20 cellular contexts compared by ENCODE assay signal in the genomic region with DNA sequence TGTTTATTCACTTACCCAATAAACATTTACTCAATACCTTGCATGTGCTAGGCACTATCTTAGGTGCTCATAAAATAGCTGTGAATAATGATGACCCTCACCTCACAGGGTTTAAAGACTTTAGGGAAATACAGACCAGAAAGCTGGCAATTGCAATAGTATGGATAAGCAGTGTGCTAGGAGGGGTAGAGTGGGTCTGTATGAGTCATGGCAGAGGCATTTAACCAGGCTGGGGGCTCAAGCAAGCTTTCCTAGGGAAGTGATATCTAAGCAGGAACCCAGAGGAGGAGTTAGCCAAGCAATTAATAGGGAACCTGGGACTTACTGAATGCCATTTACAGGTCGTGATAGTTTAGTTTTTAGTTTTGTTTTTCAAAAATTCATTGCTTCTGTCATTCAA.
DNase-seq lines count a peak whose midpoint lies in the region; ATAC-seq and TF ChIP-seq lines count a peak whose summit lies in the region.
"Had no signal": no experiment of that assay in that cellular context is flagged by ENCODE, and none has a peak within 500 bp of the region (broad histone marks: within the 10 kb centered on the region; RNA-seq: fewer than 3 reads in every experiment).

No MANE protein-coding gene starts in this region.

- no peaks in the 10 kb centered on the region for H3K27me3 ChIP-seq in neural progenitor cell

- TF ChIP-seq CTCF in neural progenitor cell (IDR thresholded peaks at IDR 0.05): no peak

- no peaks in the 10 kb centered on the region for H4K20me1 ChIP-seq in neural progenitor cell (ENCODE audit: low read depth)

- H3K27ac Mint-ChIP-seq in neural progenitor cell: peak overlapping the region; percentile 13

- H3K36me3 ChIP-seq in neural progenitor cell: no peaks in the 10 kb centered on the region

- H3K27me3 Mint-ChIP-seq in neural progenitor cell (ENCODE audit: insufficient read depth, low read depth): no peaks in the 10 kb centered on the region

- no peak overlapping the region for H3K4me3 ChIP-seq in neural progenitor cell
- H3K4me3 ChIP-seq: A549 had no signal

- H3K79me2 ChIP-seq in neural progenitor cell (ENCODE audit: low read depth): no peaks in the 10 kb centered on the region

- ATAC-seq in HG03095 (IDR thresholded peaks at IDR 0.05; ENCODE audit: unreplicated experiment): no peak
- ATAC-seq: A549, Panc1 had no signal

- H3K36me3 Mint-ChIP-seq in neural progenitor cell: no peaks in the 10 kb centered on the region

- no peak overlapping the region for H3K4me3 Mint-ChIP-seq in neural progenitor cell

- H2AFZ ChIP-seq in neural progenitor cell (replicated peaks): no peak overlapping the region

- no peak overlapping the region for H3K4me2 ChIP-seq in neural progenitor cell
- H3K4me2 ChIP-seq: A549, SK-N-SH had no signal

- no peaks in the 10 kb centered on the region for H3K9me3 ChIP-seq in neural progenitor cell (ENCODE audit: low read depth)
- H3K9me3 ChIP-seq: A549, Caco-2, SK-N-SH had no signal

- H3K4me1 ChIP-seq in neural progenitor cell: no peaks in the 10 kb centered on the region
- H3K4me1 ChIP-seq: A549, Caco-2 had no signal

- H3F3A ChIP-seq in neural progenitor cell (ENCODE audit: low read depth): no peaks in the 10 kb centered on the region

- no peak overlapping the region for H3K9ac ChIP-seq in neural progenitor cell
- H3K9ac ChIP-seq: SK-N-SH had no signal

- DNase-seq in ELF-1 (ENCODE audit: low read depth, low spot score): peak; percentile 72
- DNase-seq in astrocyte of the hippocampus (ENCODE audit: low read depth, low spot score): peak; percentile 41
- DNase-seq in iPS-NIHi7 (ENCODE audit: extremely low spot score): peak; percentile 76
- DNase-seq in neural progenitor cell (ENCODE audit: low spot score): no peak
- no peak for DNase-seq in NCI-H1092 treated with DMSO at 0.1 percent for 48 hours (lab: John Stamatoyannopoulos, UW)
- no peak for DNase-seq in GM03348 (ENCODE audit: low spot score)
- no peak for DNase-seq in DMS 273 (lab: John Stamatoyannopoulos, UW; ENCODE audit: unreplicated experiment)
- DNase-seq: AML-193, Caco-2, GF-D8, KBM-7, NCI-H146, NCI-H2107, NCI-H748 treated with DMSO at 0.1 percent for 48 hours, Right ventricle myocardium superior, SK-N-SH had no signal

- H3K4me1 Mint-ChIP-seq in neural progenitor cell: peaks cover 9% of the 10 kb centered on the region

- H3K27ac ChIP-seq in neural progenitor cell: no peak overlapping the region
- H3K27ac ChIP-seq: A549, HL-60 had no signal

- peaks cover 2% of the 10 kb centered on the region for H3K9me3 Mint-ChIP-seq in neural progenitor cell

Comparison
In these comparisons a context has a peak if more than half of its experiments do, and no peak if none do; other contexts are left out.
1. DNase-seq: peak in ELF-1 (single experiment), astrocyte of the hippocampus (single experiment) and iPS-NIHi7 (single experiment); none in neural progenitor cell (single experiment), NCI-H1092 treated with DMSO at 0.1 percent for 48 hours (single experiment), GM03348 (single experiment) and DMS 273 (single experiment).